21 cellular contexts compared by ENCODE assay signal in genomic region chr10:78342787-78343186, GRCh38.
DNase-seq lines count a peak whose midpoint lies in the region; ATAC-seq and TF ChIP-seq lines count a peak whose summit lies in the region.
"Had no signal": no experiment of that assay in that cellular context is flagged by ENCODE, and none has a peak within 500 bp of the region (broad histone marks: within the 10 kb centered on the region; RNA-seq: fewer than 3 reads in every experiment).

No MANE protein-coding gene starts in this region.

- intact Hi-C loops in sigmoid colon (cut with DNase I), result no loop called here

- no peak overlapping the region for H4K8ac ChIP-seq in H9 (replicated peaks; ENCODE audit: insufficient read length, low read depth, low read length)

- H2BK12ac ChIP-seq in H9 (ENCODE audit: insufficient read length, low read depth, low read length), result no peak overlapping the region

- H3K23ac ChIP-seq in H9 (ENCODE audit: insufficient read length, low read depth, low read length), result no peak overlapping the region

- no peak overlapping the region for H3K4me3 Mint-ChIP-seq in H9
- H3K4me3 Mint-ChIP-seq: activated CD4-positive, alpha-beta T cell treated with anti-CD3 and anti-CD28 coated beads, Interleukin-2, amount 10 ng/mL, durations not matched to agents 7 days and 5 days; CD4-positive, alpha-beta T cell; HFFc6 had no signal

- no peak overlapping the region for H2BK20ac ChIP-seq in H9 (ENCODE audit: low read depth, low read length, poor library complexity, severe bottlenecking)

- H3K4me1 Mint-ChIP-seq in H9, result peaks cover 4% of the 10 kb centered on the region in 2 experiments
- H3K4me1 Mint-ChIP-seq: activated CD4-positive, alpha-beta T cell treated with anti-CD3 and anti-CD28 coated beads, Interleukin-2, amount 10 ng/mL, durations not matched to agents 7 days and 5 days had no signal

- H4K91ac ChIP-seq in H9 (ENCODE audit: insufficient read length, low read depth, low read length), result no peak overlapping the region

- TF ChIP-seq CTCF in H9 (conservative IDR thresholded peaks at IDR 0.05) (no peak), WERI-Rb-1 (IDR thresholded peaks at IDR 0.05; ENCODE audit: low read depth, low read length) (no peak), sigmoid colon (IDR thresholded peaks at IDR 0.05) (no peak)

- no peak overlapping the region for H4K5ac ChIP-seq in H9 (ENCODE audit: insufficient read length, low read depth, low read length)

- peaks cover 13% of the 10 kb centered on the region for H3K27me3 Mint-ChIP-seq in H9 (ENCODE audit: low read depth)

- H3K79me1 ChIP-seq in H9 (ENCODE audit: insufficient read depth, low read depth, low read length, poor library complexity, severe bottlenecking), result no peaks in the 10 kb centered on the region

- H3T11ph ChIP-seq in H9 (ENCODE audit: low read length), result no peak overlapping the region

- H2BK15ac ChIP-seq in H9 (ENCODE audit: low read depth, low read length), result no peak overlapping the region

- no peak overlapping the region for H3K56ac ChIP-seq in H9 (ENCODE audit: insufficient read length, low read depth, low read length)

- DNase-seq in H9 (peak; percentile 11), WERI-Rb-1 (peak; percentile 47), mesenteric fat pad (ENCODE audit: low spot score) (peak; percentile 41), sigmoid colon (peak; percentile 43), COR-L47 (lab: John Stamatoyannopoulos, UW) (no peak)
- no peak for DNase-seq in stimulated activated CD4-positive, alpha-beta T cell treated with anti-CD3 and anti-CD28 coated beads, Interleukin-15, amount 100 ng/mL, for 24 hours
- DNase-seq: activated CD4-positive, alpha-beta T cell treated with anti-CD3 and anti-CD28 coated beads, Interleukin-2, amount 10 ng/mL, durations not matched to agents 7 days and 5 days; activated naive CD4-positive, alpha-beta T cell treated with Interleukin-2 at 50 U/mL for 16 hours; HFFc6; kidney; mammary epithelial cell; NCI-H2081; NCI-H345; NCI-H748 treated with DMSO at 0.1 percent for 48 hours; stimulated activated naive CD8-positive, alpha-beta T cell treated with anti-CD3 and anti-CD28 coated beads, Interleukin-15, Interleukin-2, amounts not matched to agents 100 U/mL and 50 U/mL, for 24 hours; T-helper 9 cell had no signal

- ATAC-seq in HG02678 (IDR thresholded peaks at IDR 0.05; ENCODE audit: unreplicated experiment), result no peak
- ATAC-seq in HG03135 (IDR thresholded peaks at IDR 0.05; ENCODE audit: unreplicated experiment), result no peak
- ATAC-seq: Right ventricle myocardium inferior; stimulated activated naive CD8-positive, alpha-beta T cell treated with anti-CD3 and anti-CD28 coated beads, Interleukin-15, Interleukin-2, amounts not matched to agents 100 U/mL and 50 U/mL, for 24 hours had no signal

- H3K4ac ChIP-seq in H9 (ENCODE audit: low read depth, low read length), result no peak overlapping the region

- H3K36me3 ChIP-seq in WERI-Rb-1 (no peaks in the 10 kb centered on the region), sigmoid colon (no peaks in the 10 kb centered on the region)
- H3K36me3 ChIP-seq: tibial artery had no signal

- H3K9ac ChIP-seq in H9 (ENCODE audit: extremely low read depth, insufficient read length, low read length), result no peak overlapping the region

- peaks cover 7 to 13% of the 10 kb centered on the region in 2 experiments for H3K9me3 Mint-ChIP-seq in H9
- H3K9me3 Mint-ChIP-seq: activated CD4-positive, alpha-beta T cell treated with anti-CD3 and anti-CD28 coated beads, Interleukin-2, amount 10 ng/mL, durations not matched to agents 7 days and 5 days; CD4-positive, alpha-beta T cell; HFFc6 had no signal

- H3K27me3 ChIP-seq in H9 (ENCODE audit: insufficient read depth, low read length) (no peaks in the 10 kb centered on the region), WERI-Rb-1 (ENCODE audit: insufficient read depth, low read depth, severe bottlenecking) (no peaks in the 10 kb centered on the region), sigmoid colon (no peaks in the 10 kb centered on the region)
- H3K27me3 ChIP-seq: tibial artery had no signal

- no CpG with 5 or more reads among the region's 6 CpGs for WGBS in H9 (ENCODE audit: extremely low coverage, insufficient read length, low lambda C conversion rate)
- WGBS in sigmoid colon, 2 donors, result 70 to 81% methylated on average over 6 of the region's 6 CpGs

- H3K4me3 ChIP-seq in WERI-Rb-1 (ENCODE audit: low read depth, low read length), result no peak overlapping the region; the same call in 1 of the 2 replicates
- no peak overlapping the region for H3K4me3 ChIP-seq in sigmoid colon
- H3K4me3 ChIP-seq: tibial artery had no signal

- no peak overlapping the region for H2AK5ac ChIP-seq in H9 (ENCODE audit: insufficient read length, low read length)

- no peak overlapping the region for H2AFZ ChIP-seq in H9 (ENCODE audit: low read length)

- H3K79me2 ChIP-seq in H9 (ENCODE audit: insufficient read depth, low read length), result no peaks in the 10 kb centered on the region

- H2BK120ac ChIP-seq in H9 (ENCODE audit: low read depth, low read length, poor library complexity, severe bottlenecking), result no peak overlapping the region

- no peak for TF ChIP-seq EP300 in sigmoid colon (IDR thresholded peaks at IDR 0.05)

- no peak for TF ChIP-seq POLR2A in sigmoid colon (IDR thresholded peaks at IDR 0.05)

- peaks cover 0 to 7% (median 5%) of the 10 kb centered on the region in 3 experiments; a peak in 4 of 7 replicates for H3K36me3 Mint-ChIP-seq in H9 (ENCODE audit: insufficient read depth in 1 of 3, low read depth in 3 of 3)

- H3K4me1 ChIP-seq in H9 (ENCODE audit: insufficient read depth, low read length) (no peaks in the 10 kb centered on the region), sigmoid colon (peaks cover 0 to 9% (median 4%) of the 10 kb centered on the region in 4 donors)

- no peaks in the 10 kb centered on the region for H3K23me2 ChIP-seq in H9 (ENCODE audit: insufficient read length, low read depth, low read length, poor library complexity, severe bottlenecking)

- H3K27ac ChIP-seq in H9 (ENCODE audit: insufficient read length, low read depth, low read length) (no peak overlapping the region), WERI-Rb-1 (peak overlapping the region; percentile 54; the same call in 1 of the 2 replicates), sigmoid colon (no peak overlapping the region)
- H3K27ac ChIP-seq: tibial artery had no signal

- H3K14ac ChIP-seq in H9 (ENCODE audit: insufficient read depth, low read length), result no peak overlapping the region; the same call in 1 of the 2 replicates

- no peak overlapping the region for H2BK5ac ChIP-seq in H9 (ENCODE audit: insufficient read length, low read length)

- H4K20me1 ChIP-seq in H9 (ENCODE audit: control insufficient read depth, insufficient read depth, insufficient read length), result no peaks in the 10 kb centered on the region

- no peaks in the 10 kb centered on the region for H3K9me3 ChIP-seq in H9 (ENCODE audit: control insufficient read depth, low read depth, low read length)
- peaks cover 8% of the 10 kb centered on the region for H3K9me3 ChIP-seq in WERI-Rb-1 (ENCODE audit: severe bottlenecking)
- H3K9me3 ChIP-seq in sigmoid colon, result no peaks in the 10 kb centered on the region
- H3K9me3 ChIP-seq: tibial artery had no signal

- peak overlapping the region; percentile 18 for H3K18ac ChIP-seq in H9 (ENCODE audit: insufficient read length, low read depth, low read length)

- H3K27ac Mint-ChIP-seq in H9, result no peak overlapping the region
- H3K27ac Mint-ChIP-seq: activated CD4-positive, alpha-beta T cell treated with anti-CD3 and anti-CD28 coated beads, Interleukin-2, amount 10 ng/mL, durations not matched to agents 7 days and 5 days; CD4-positive, alpha-beta T cell; HFFc6 had no signal

- no peak overlapping the region for H3K4me2 ChIP-seq in H9 (ENCODE audit: insufficient read depth, insufficient read length, low read length)

Comparison
In these comparisons a context has a peak if more than half of its experiments do, and no peak if none do; other contexts are left out.
1. DNase-seq: peak in H9 (single experiment), WERI-Rb-1 (single experiment), mesenteric fat pad (single experiment) and sigmoid colon (single experiment); none in stimulated activated CD4-positive, alpha-beta T cell treated with anti-CD3 and anti-CD28 coated beads, Interleukin-15, amount 100 ng/mL, for 24 hours (single experiment) and COR-L47 (single experiment).